18 cellular contexts compared by ENCODE assay signal in the genomic region with DNA sequence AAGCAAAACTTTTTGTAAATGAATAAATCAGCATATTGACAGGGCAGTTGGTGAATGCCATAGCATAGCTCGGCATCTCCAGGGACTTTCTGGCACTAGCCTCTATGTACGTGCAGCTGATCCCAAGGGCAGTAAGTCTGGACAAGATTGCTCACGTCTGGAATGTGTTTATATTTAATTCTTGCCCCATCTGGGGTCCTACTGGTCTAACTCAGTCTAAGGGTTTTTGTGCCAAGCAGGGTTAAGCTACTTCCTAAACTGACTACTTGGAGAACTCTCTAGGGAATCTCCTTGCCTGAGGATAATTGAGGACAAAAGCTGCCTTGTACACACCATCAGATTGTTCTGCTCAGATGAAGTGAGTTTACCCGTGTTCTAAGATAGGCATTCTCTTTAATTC.
DNase-seq lines count a peak whose midpoint lies in the region; ATAC-seq and TF ChIP-seq lines count a peak whose summit lies in the region.
"Had no signal": no experiment of that assay in that cellular context is flagged by ENCODE, and none has a peak within 500 bp of the region (broad histone marks: within the 10 kb centered on the region; RNA-seq: fewer than 3 reads in every experiment).

No MANE protein-coding gene starts in this region.

- TF ChIP-seq POLR2A in spleen (IDR thresholded peaks at IDR 0.05) = no peak

- DNase-seq in GM04503 (ENCODE audit: low read depth) (peak; percentile 15), SK-MEL-5 (ENCODE audit: low read depth, low spot score) (peak; percentile 98), fibroblast of peridontal ligament (ENCODE audit: extremely low read depth) (peak; percentile 94), sciatic nerve (ENCODE audit: low spot score) (no peak), putamen (ENCODE audit: low spot score) (no peak), activated gamma-delta T cell treated with Interleukin-2 at 50 U/mL for 16 hours (no peak), SHP77 treated with DMSO at 0.1 percent for 48 hours (lab: John Stamatoyannopoulos, UW) (no peak), spleen (no peak)
- DNase-seq: activated CD4-positive, CD25-positive, alpha-beta regulatory T cell treated with anti-CD3 and anti-CD28 coated beads, Interleukin-2, amount 50 U/mL, for 72 hours; activated CD8-positive, alpha-beta memory T cell treated with anti-CD3 and anti-CD28 coated beads, Interleukin-2, amount 10 ng/mL, durations not matched to agents 7 days and 5 days; activated gamma-delta T cell; C1 segment of cervical spinal cord; DMS53; NCI-H1694 treated with DMSO at 0.1 percent for 48 hours; NCI-H526 treated with DMSO at 0.1 percent for 48 hours had no signal

- ATAC-seq in sciatic nerve = peak; percentile 64
- ATAC-seq: activated CD8-positive, alpha-beta memory T cell treated with anti-CD3 and anti-CD28 coated beads, Interleukin-2, amount 10 ng/mL, durations not matched to agents 7 days and 5 days; Panc1 had no signal

- 63 to 81% (median 75%) methylated on average over 4 of the region's 4 CpGs for WGBS in spleen, 5 donors

- no peak overlapping the region for H3K4me3 ChIP-seq in spleen
- H3K4me3 ChIP-seq: ascending aorta, esophagus muscularis mucosa had no signal

- no peak for TF ChIP-seq CTCF in spleen (IDR thresholded peaks at IDR 0.05 in 8 of 11, conservative IDR thresholded peaks at IDR 0.05 in 3 of 11)

- no peaks in the 10 kb centered on the region for H3K9me3 ChIP-seq in spleen
- H3K9me3 ChIP-seq: ascending aorta, esophagus muscularis mucosa had no signal

- no peaks in the 10 kb centered on the region for H3K4me1 ChIP-seq in spleen
- H3K4me1 ChIP-seq: esophagus muscularis mucosa had no signal

- in situ Hi-C loops in SK-MEL-5 (cut with HindIII; ENCODE audit: low pct_unique_long_range_greater_than_20kb, low sequenced_read_pairs) = no loop called here

- H3K27ac ChIP-seq in spleen = no peak overlapping the region
- H3K27ac ChIP-seq: ascending aorta, esophagus muscularis mucosa had no signal

- no peaks in the 10 kb centered on the region for H3K36me3 ChIP-seq in spleen
- H3K36me3 ChIP-seq: ascending aorta, esophagus muscularis mucosa had no signal

- intact Hi-C loops in sciatic nerve (cut with DNase I) = no loop called here
- intact Hi-C loops in spleen (cut with DNase I; ENCODE audit: low total_unique reads) = no loop called here

- H3K27me3 ChIP-seq in spleen (replicated peaks in 1 of 7) = no peaks in the 10 kb centered on the region
- H3K27me3 ChIP-seq: ascending aorta, esophagus muscularis mucosa had no signal

Comparison
In these comparisons a context has a peak if more than half of its experiments do, and no peak if none do; other contexts are left out.
1. DNase-seq: peak in GM04503 (single experiment), SK-MEL-5 (single experiment) and fibroblast of peridontal ligament (single experiment); none in sciatic nerve (single experiment), putamen (single experiment), activated gamma-delta T cell treated with Interleukin-2 at 50 U/mL for 16 hours (single experiment), SHP77 treated with DMSO at 0.1 percent for 48 hours (single experiment) and spleen (single experiment).